ENCODE assay signal across 1 cellular context in genomic region chr10:62814901-62815372, GRCh38.
TF ChIP-seq lines count a peak whose summit lies in the region.

No MANE protein-coding gene starts in this region.

TF ChIP-seq in H1, 55 proteins besides CTCF, POLR2A, EP300 and RAD21:
- TF ChIP-seq TAF1 (IDR thresholded peaks at IDR 0.05; ENCODE audit: low read depth, low read length): no peak
- no peak for TF ChIP-seq FOSL1 (IDR thresholded peaks at IDR 0.05; ENCODE audit: insufficient read depth, low read depth, low read length)
- TF ChIP-seq TAF7 (optimal IDR thresholded peaks at IDR 0.05; ENCODE audit: borderline replicate concordance, low read depth, low read length): no peak
- no peak for TF ChIP-seq CBX8 (IDR thresholded peaks at IDR 0.05; ENCODE audit: borderline replicate concordance, low read depth, low read length)
- 0 out of 2 replicates have a peak, but pooled peaks have one; percentile 33 for TF ChIP-seq PHF8 (conservative IDR thresholded peaks at IDR 0.05; ENCODE audit: low read depth, low read length)
- no peak for TF ChIP-seq SUZ12 (IDR thresholded peaks at IDR 0.05; ENCODE audit: low read length)
- TF ChIP-seq SIX5 (IDR thresholded peaks at IDR 0.05; ENCODE audit: low read depth, low read length): no peak
TF ChIP-seq in H1: peak in this region for 1.
